ENCODE assay signal across 1 cellular context in genomic region chr17:81167194-81167524, GRCh38.
TF ChIP-seq lines count a peak whose summit lies in the region.

No MANE protein-coding gene starts in this region.

TF ChIP-seq in GM23338, 12 proteins besides CTCF, POLR2A, EP300 and RAD21 (continued from another document):
- TF ChIP-seq, protein P1, sequence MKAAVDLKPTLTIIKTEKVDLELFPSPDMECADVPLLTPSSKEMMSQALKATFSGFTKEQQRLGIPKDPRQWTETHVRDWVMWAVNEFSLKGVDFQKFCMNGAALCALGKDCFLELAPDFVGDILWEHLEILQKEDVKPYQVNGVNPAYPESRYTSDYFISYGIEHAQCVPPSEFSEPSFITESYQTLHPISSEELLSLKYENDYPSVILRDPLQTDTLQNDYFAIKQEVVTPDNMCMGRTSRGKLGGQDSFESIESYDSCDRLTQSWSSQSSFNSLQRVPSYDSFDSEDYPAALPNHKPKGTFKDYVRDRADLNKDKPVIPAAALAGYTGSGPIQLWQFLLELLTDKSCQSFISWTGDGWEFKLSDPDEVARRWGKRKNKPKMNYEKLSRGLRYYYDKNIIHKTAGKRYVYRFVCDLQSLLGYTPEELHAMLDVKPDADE (IDR thresholded peaks at IDR 0.05), result no peak
- TF ChIP-seq EZH2 (IDR thresholded peaks at IDR 0.05; ENCODE audit: low read depth, unreplicated experiment) (no peak), STAT1 (IDR thresholded peaks at IDR 0.05; ENCODE audit: unreplicated experiment) (no peak), ZNF114 (CRISPR knock-in tag; IDR thresholded peaks at IDR 0.05) (no peak), ZNF331 (CRISPR knock-in tag; IDR thresholded peaks at IDR 0.05; ENCODE audit: low read depth) (no peak), CREB1 (CRISPR knock-in tag; IDR thresholded peaks at IDR 0.05; ENCODE audit: low read depth) (no peak), NANOG (IDR thresholded peaks at IDR 0.05; ENCODE audit: borderline replicate concordance) (no peak), JUNB (IDR thresholded peaks at IDR 0.05; ENCODE audit: unreplicated experiment) (no peak), EZH2phosphoT487 (IDR thresholded peaks at IDR 0.05; ENCODE audit: unreplicated experiment) (no peak)
- TF ChIP-seq, protein P2, sequence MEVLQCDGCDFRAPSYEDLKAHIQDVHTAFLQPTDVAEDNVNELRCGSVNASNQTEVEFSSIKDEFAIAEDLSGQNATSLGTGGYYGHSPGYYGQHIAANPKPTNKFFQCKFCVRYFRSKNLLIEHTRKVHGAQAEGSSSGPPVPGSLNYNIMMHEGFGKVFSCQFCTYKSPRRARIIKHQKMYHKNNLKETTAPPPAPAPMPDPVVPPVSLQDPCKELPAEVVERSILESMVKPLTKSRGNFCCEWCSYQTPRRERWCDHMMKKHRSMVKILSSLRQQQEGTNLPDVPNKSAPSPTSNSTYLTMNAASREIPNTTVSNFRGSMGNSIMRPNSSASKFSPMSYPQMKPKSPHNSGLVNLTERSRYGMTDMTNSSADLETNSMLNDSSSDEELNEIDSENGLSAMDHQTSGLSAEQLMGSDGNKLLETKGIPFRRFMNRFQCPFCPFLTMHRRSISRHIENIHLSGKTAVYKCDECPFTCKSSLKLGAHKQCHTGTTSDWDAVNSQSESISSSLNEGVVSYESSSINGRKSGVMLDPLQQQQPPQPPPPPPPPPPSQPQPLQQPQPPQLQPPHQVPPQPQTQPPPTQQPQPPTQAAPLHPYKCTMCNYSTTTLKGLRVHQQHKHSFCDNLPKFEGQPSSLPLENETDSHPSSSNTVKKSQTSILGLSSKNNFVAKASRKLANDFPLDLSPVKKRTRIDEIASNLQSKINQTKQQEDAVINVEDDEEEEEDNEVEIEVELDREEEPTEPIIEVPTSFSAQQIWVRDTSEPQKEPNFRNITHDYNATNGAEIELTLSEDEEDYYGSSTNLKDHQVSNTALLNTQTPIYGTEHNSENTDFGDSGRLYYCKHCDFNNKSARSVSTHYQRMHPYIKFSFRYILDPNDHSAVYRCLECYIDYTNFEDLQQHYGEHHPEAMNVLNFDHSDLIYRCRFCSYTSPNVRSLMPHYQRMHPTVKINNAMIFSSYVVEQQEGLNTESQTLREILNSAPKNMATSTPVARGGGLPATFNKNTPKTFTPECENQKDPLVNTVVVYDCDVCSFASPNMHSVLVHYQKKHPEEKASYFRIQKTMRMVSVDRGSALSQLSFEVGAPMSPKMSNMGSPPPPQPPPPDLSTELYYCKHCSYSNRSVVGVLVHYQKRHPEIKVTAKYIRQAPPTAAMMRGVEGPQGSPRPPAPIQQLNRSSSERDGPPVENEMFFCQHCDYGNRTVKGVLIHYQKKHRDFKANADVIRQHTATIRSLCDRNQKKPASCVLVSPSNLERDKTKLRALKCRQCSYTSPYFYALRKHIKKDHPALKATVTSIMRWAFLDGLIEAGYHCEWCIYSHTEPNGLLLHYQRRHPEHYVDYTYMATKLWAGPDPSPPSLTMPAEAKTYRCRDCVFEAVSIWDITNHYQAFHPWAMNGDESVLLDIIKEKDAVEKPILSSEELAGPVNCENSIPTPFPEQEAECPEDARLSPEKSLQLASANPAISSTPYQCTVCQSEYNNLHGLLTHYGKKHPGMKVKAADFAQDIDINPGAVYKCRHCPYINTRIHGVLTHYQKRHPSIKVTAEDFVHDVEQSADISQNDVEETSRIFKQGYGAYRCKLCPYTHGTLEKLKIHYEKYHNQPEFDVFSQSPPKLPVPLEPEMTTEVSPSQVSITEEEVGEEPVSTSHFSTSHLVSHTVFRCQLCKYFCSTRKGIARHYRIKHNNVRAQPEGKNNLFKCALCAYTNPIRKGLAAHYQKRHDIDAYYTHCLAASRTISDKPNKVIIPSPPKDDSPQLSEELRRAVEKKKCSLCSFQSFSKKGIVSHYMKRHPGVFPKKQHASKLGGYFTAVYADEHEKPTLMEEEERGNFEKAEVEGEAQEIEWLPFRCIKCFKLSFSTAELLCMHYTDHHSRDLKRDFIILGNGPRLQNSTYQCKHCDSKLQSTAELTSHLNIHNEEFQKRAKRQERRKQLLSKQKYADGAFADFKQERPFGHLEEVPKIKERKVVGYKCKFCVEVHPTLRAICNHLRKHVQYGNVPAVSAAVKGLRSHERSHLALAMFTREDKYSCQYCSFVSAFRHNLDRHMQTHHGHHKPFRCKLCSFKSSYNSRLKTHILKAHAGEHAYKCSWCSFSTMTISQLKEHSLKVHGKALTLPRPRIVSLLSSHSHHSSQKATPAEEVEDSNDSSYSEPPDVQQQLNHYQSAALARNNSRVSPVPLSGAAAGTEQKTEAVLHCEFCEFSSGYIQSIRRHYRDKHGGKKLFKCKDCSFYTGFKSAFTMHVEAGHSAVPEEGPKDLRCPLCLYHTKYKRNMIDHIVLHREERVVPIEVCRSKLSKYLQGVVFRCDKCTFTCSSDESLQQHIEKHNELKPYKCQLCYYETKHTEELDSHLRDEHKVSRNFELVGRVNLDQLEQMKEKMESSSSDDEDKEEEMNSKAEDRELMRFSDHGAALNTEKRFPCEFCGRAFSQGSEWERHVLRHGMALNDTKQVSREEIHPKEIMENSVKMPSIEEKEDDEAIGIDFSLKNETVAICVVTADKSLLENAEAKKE (CRISPR knock-in tag; IDR thresholded peaks at IDR 0.05), result no peak
TF ChIP-seq in GM23338: peak in this region for 0.
